ENCODE assay signal across 19 cellular contexts in the genomic region with DNA sequence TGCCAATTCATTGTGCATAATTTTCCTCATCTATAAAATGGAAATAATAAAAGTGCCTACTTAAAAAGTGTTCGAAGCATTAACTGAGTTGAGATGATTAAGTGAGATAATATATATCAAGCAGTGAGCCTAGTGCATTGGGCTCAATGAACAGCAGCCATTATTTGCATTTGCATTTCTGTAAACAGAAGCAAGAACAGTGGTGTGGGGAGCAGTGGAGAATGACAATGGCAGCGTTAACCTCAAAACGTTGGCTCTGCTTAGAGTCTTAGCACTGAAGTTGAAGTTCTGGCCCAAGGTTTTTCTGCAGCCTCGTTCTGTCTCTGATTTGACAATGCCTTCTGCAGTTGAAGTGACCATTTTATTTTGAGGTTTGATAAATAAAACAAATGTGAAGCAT.
"Had no signal": no experiment of that assay in that cellular context is flagged by ENCODE, and none has a peak within 500 bp of the region (broad histone marks: within the 10 kb centered on the region; RNA-seq: fewer than 3 reads in every experiment).

No MANE protein-coding gene starts in this region.

- H3K9me3 ChIP-seq: esophagus muscularis mucosa, gastroesophageal sphincter, heart left ventricle, left lung, lower lobe of right lung, mucosa of descending colon had no signal

- H3K79me2 ChIP-seq: hepatocyte had no signal

- H3K27ac Mint-ChIP-seq: mesothelial cell of epicardium, naive B cell had no signal

- H3K4me3 Mint-ChIP-seq: mesothelial cell of epicardium, naive B cell had no signal

- H3K9me3 Mint-ChIP-seq: mesothelial cell of epicardium had no signal

- H3K4me2 ChIP-seq: hepatocyte had no signal

- H3K4me1 Mint-ChIP-seq: naive B cell had no signal

- H3K4me1 ChIP-seq: esophagus muscularis mucosa, foreskin keratinocyte, gastroesophageal sphincter, heart left ventricle, left lung, lower lobe of right lung had no signal

- H3K27me3 ChIP-seq: esophagus muscularis mucosa, foreskin keratinocyte, gastroesophageal sphincter, heart left ventricle, hepatocyte, left lung had no signal

- H2AFZ ChIP-seq: hepatocyte had no signal

- H3K36me3 ChIP-seq: esophagus muscularis mucosa, gastroesophageal sphincter, heart left ventricle, left lung, lower lobe of right lung had no signal

- ATAC-seq: foreskin keratinocyte, gastroesophageal sphincter, heart left ventricle, left cardiac atrium, left lung, left ventricle myocardium superior, lower lobe of right lung, mucosa of descending colon had no signal

- H3K36me3 Mint-ChIP-seq: mesothelial cell of epicardium, naive B cell had no signal

- H3K4me3 ChIP-seq: coronary artery, dorsolateral prefrontal cortex, esophagus muscularis mucosa, gastroesophageal sphincter, heart left ventricle, hepatocyte, left lung, lower lobe of right lung, mucosa of descending colon had no signal

- DNase-seq: dermis blood vessel endothelial cell; dorsolateral prefrontal cortex; effector CD4-positive, alpha-beta T cell; effector memory CD4-positive, alpha-beta T cell; foreskin keratinocyte; heart left ventricle; hypothalamus; left cardiac atrium; left lung; left ventricle myocardium superior; lower lobe of right lung; mesenchymal stem cell; mucosa of descending colon; naive B cell had no signal

- H3K27ac ChIP-seq: coronary artery, dorsolateral prefrontal cortex, esophagus muscularis mucosa, foreskin keratinocyte, gastroesophageal sphincter, heart left ventricle, hepatocyte, left lung, lower lobe of right lung had no signal
